Comparison of ENCODE assay signal across 1 cellular context in the genomic region with DNA sequence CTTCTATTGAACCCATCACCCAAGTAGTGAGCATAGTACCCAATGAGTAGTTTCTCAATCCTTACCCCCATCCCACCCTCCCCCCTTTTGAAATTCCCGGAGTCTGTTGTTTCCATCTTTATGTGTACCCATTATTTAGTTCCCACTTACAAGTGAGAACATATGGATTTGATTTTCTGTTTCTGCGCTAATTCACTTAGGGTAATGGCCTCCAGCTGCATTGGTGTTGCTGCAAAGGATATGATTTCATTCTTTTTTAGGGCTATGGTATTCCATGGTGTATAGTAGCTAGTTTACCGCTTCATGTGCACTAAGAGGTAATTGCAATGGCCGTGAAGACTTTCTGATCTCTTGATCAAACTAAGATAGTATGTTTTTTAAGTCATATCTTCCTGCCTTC.
TF ChIP-seq lines count a peak whose summit lies in the region.

No MANE protein-coding gene starts in this region.

TF ChIP-seq in PFSK-1, 5 proteins besides CTCF, POLR2A, EP300 and RAD21 (continued from another document):
- TF ChIP-seq, protein P1, sequence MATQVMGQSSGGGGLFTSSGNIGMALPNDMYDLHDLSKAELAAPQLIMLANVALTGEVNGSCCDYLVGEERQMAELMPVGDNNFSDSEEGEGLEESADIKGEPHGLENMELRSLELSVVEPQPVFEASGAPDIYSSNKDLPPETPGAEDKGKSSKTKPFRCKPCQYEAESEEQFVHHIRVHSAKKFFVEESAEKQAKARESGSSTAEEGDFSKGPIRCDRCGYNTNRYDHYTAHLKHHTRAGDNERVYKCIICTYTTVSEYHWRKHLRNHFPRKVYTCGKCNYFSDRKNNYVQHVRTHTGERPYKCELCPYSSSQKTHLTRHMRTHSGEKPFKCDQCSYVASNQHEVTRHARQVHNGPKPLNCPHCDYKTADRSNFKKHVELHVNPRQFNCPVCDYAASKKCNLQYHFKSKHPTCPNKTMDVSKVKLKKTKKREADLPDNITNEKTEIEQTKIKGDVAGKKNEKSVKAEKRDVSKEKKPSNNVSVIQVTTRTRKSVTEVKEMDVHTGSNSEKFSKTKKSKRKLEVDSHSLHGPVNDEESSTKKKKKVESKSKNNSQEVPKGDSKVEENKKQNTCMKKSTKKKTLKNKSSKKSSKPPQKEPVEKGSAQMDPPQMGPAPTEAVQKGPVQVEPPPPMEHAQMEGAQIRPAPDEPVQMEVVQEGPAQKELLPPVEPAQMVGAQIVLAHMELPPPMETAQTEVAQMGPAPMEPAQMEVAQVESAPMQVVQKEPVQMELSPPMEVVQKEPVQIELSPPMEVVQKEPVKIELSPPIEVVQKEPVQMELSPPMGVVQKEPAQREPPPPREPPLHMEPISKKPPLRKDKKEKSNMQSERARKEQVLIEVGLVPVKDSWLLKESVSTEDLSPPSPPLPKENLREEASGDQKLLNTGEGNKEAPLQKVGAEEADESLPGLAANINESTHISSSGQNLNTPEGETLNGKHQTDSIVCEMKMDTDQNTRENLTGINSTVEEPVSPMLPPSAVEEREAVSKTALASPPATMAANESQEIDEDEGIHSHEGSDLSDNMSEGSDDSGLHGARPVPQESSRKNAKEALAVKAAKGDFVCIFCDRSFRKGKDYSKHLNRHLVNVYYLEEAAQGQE (IDR thresholded peaks at IDR 0.05; ENCODE audit: insufficient read depth in 1 of 2, low read depth in 2 of 2, low read length in 2 of 2) = peak in 1 of 2 experiments; percentile 36; a peak in 1 of 4 replicates
- peak; percentile 19; the same call in 1 of the 2 replicates for TF ChIP-seq SIN3A (IDR thresholded peaks at IDR 0.05; ENCODE audit: borderline replicate concordance, insufficient read depth, low read length)
